In genomic region chr6:29602564-29603361, GRCh38 we compare ENCODE assay signal across 9 cellular contexts. TPM values are rescaled to one million over a fixed set of nuclear protein-coding genes. Genes with fewer than 3 reads are reported as not detected.
DNase-seq lines count a peak whose midpoint lies in the region; ATAC-seq, FAIRE-seq and TF ChIP-seq lines count a peak whose summit lies in the region.
"Had no signal": no experiment of that assay in that cellular context is flagged by ENCODE, and none has a peak within 500 bp of the region (broad histone marks: within the 10 kb centered on the region; RNA-seq: fewer than 3 reads in every experiment).

No MANE protein-coding gene starts in this region.

- H4K91ac ChIP-seq in H1 (replicated peaks; ENCODE audit: insufficient read length, low read length): no peak overlapping the region

- H2BK5ac ChIP-seq in H1 (ENCODE audit: low read depth, low read length): peak overlapping the region; percentile 36; the same call in 1 of the 2 replicates

- peaks cover 31 to 86% (median 66%) of the 10 kb centered on the region in 4 experiments for H3K36me3 ChIP-seq in H1 (ENCODE audit: control insufficient read depth in 2 of 4, insufficient read depth in 4 of 4, low read length in 3 of 4)
- no peaks in the 10 kb centered on the region for H3K36me3 ChIP-seq in testis (ENCODE audit: low read depth, missing control alignments)

- H3K4me1 ChIP-seq in A549 (no peaks in the 10 kb centered on the region), H1 (replicated peaks in 1 of 4; ENCODE audit: control insufficient read depth in 3 of 4, insufficient read depth in 4 of 4, low read length in 3 of 4) (peaks cover 0 to 10% (median 0%) of the 10 kb centered on the region in 4 experiments; a peak in 3 of 7 replicates), testis (no peaks in the 10 kb centered on the region)

- H2BK15ac ChIP-seq in H1 (ENCODE audit: low read length): no peak overlapping the region

- DNase-seq in A549 (ENCODE audit: low read depth in 1 of 2, low spot score in 1 of 2) (peak; percentile 20 to 27), ELR (ENCODE audit: low read depth) (peak; percentile 53), NCI-H748 treated with DMSO at 0.1 percent for 48 hours (lab: John Stamatoyannopoulos, UW) (peak; percentile 35), H1 (ENCODE audit: low read depth in 1 of 2, low spot score in 2 of 2) (peak in 1 of 2 experiments; percentile 63), testis (no peak)
- no peak for DNase-seq in T-helper 2 cell treated with Interferon-gamma antibody and Interleukin-4, amounts not matched to agents 5 μg/mL and 100 μg/mL, for 36 hours (ENCODE audit: low spot score)

- TF ChIP-seq POLR2A in A549 (IDR thresholded peaks at IDR 0.05; ENCODE audit: low read length) (no peak), H1 (IDR thresholded peaks at IDR 0.05; ENCODE audit: control extremely low read depth in 1 of 2, low read depth in 2 of 2, low read length in 2 of 2) (no peak), GM18505 (IDR thresholded peaks at IDR 0.05; ENCODE audit: borderline replicate concordance, extremely low read depth, insufficient read depth, insufficient read length) (no peak), testis (IDR thresholded peaks at IDR 0.05) (no peak)

- H3K36me3 Mint-ChIP-seq in T-helper 2 cell treated with Interferon-gamma antibody and Interleukin-4, amounts not matched to agents 5 μg/mL and 100 μg/mL, for 36 hours (ENCODE audit: low read depth): no peaks in the 10 kb centered on the region

- no peak overlapping the region for H3K23ac ChIP-seq in H1 (ENCODE audit: insufficient read length)

- H3K18ac ChIP-seq in H1 (ENCODE audit: extremely low read depth, low read length): no peak overlapping the region

- no peak overlapping the region for H3K4me2 ChIP-seq in A549
- no peak overlapping the region for H3K4me2 ChIP-seq in H1 (ENCODE audit: insufficient read depth in 1 of 2, low read depth in 2 of 2, low read length in 2 of 2)

- TF ChIP-seq RAD21 in A549 (conservative IDR thresholded peaks at IDR 0.05 in 1 of 2, IDR thresholded peaks at IDR 0.05 in 1 of 2) (no peak), H1 (IDR thresholded peaks at IDR 0.05 in 1 of 2, conservative IDR thresholded peaks at IDR 0.05 in 1 of 2; ENCODE audit: low read depth in 2 of 2, low read length in 2 of 2) (peak; percentile 32 to 48; a peak in 3 of 4 replicates)

- H3K4me3 ChIP-seq in A549 (no peak overlapping the region), H1 (ENCODE audit: extremely low read depth in 1 of 4, insufficient read depth in 2 of 4, low read depth in 3 of 4, low read length in 4 of 4) (no peak overlapping the region), testis (no peak overlapping the region)

- POLR2A ChIA-PET in A549 (lab: Yijun Ruan, JAX) (no interaction called here), H1 (lab: Charles Lee; ENCODE audit: partially characterized antibody) (interaction anchor here (0.6 to 5.4 kb wide), 9 partner anchors 8 to 207 kb away, joined by 3 to 58 read pairs (median 8); no protein-coding TSS in a partner anchor)

- no peaks in the 10 kb centered on the region for H3K23me2 ChIP-seq in H1 (ENCODE audit: low read depth, low read length)

- CTCF ChIA-PET in A549 (lab: Yijun Ruan, JAX): interaction anchor here (0.6 to 1.3 kb wide), 2 partner anchors 11 to 640 kb away, joined by 3 to 4 read pairs; no protein-coding TSS in a partner anchor
- CTCF ChIA-PET in H1 (lab: Charles Lee; ENCODE audit: partially characterized antibody): interaction anchor here (0.6 to 2.5 kb wide), 19 partner anchors 9 to 605 kb away, joined by 3 to 24 read pairs (median 4); partner anchors contain the start of genes OR10C1 and OR12D3

- H4K20me1 ChIP-seq in H1 (replicated peaks in 1 of 2; ENCODE audit: control insufficient read depth in 1 of 2, insufficient read depth in 2 of 2, low read length in 2 of 2): peaks cover 6 to 18% of the 10 kb centered on the region in 2 experiments

- H2BK12ac ChIP-seq in H1 (ENCODE audit: low read depth, low read length): peak overlapping the region; percentile 30; the same call in 1 of the 2 replicates

- H3K27me3 Mint-ChIP-seq in T-helper 2 cell treated with Interferon-gamma antibody and Interleukin-4, amounts not matched to agents 5 μg/mL and 100 μg/mL, for 36 hours (ENCODE audit: low read depth): no peaks in the 10 kb centered on the region

- intact Hi-C loops in testis (cut with DNase I; ENCODE audit: low total_unique reads): no loop called here

- no peaks in the 10 kb centered on the region for H3K9me3 ChIP-seq in A549
- H3K9me3 ChIP-seq in H1 (ENCODE audit: insufficient read depth in 2 of 2, low read depth in 1 of 2, low read length in 1 of 2): no peaks in the 10 kb centered on the region
- H3K9me3 ChIP-seq in testis: no peaks in the 10 kb centered on the region

- no peaks in the 10 kb centered on the region for H3K79me2 ChIP-seq in H1 (ENCODE audit: control insufficient read depth in 1 of 2, insufficient read depth in 2 of 2, low read length in 2 of 2)

- 86% methylated on average over 12 of the region's 12 CpGs for WGBS in A549 (ENCODE audit: missing lambda C conversion rate)
- WGBS in H1 (ENCODE audit: extremely low coverage in 1 of 2, insufficient coverage in 1 of 2, insufficient read length in 1 of 2, insufficient replicate concordance in 2 of 2, low coverage in 1 of 2, low lambda C conversion rate in 2 of 2, missing lambda C conversion rate in 1 of 2), 2 experiments: 85% methylated on average over 12 of the region's 12 CpGs; no CpG with 5 or more reads in 1 of the 2 experiments
- 75 to 85% methylated on average over 12 of the region's 12 CpGs for WGBS in testis, 2 donors

- no peak overlapping the region for H3K9ac ChIP-seq in H1 (replicated peaks in 1 of 4; ENCODE audit: extremely low read depth in 1 of 4, low read depth in 3 of 4, low read length in 3 of 4)

- FAIRE-seq in A549 (lab: Jason Lieb, UNC) (no peak), H1 (lab: Jason Lieb, UNC) (peak; percentile 19)

- no peak overlapping the region for H3K56ac ChIP-seq in H1 (replicated peaks; ENCODE audit: insufficient read length, low read depth, low read length)

- TF ChIP-seq CTCF in A549 (IDR thresholded peaks at IDR 0.05): 0 out of 3 replicates have a peak, but pooled peaks have one; percentile 11
- TF ChIP-seq CTCF in H1 (IDR thresholded peaks at IDR 0.05; ENCODE audit: control extremely low read depth in 1 of 3, insufficient read depth in 1 of 3, low read depth in 1 of 3, low read length in 3 of 3): peak; percentile 38 to 64 (median 47); a peak in 3 of 4 replicates
- TF ChIP-seq CTCF in testis (IDR thresholded peaks at IDR 0.05): no peak

- no peak overlapping the region for H3K27ac Mint-ChIP-seq in T-helper 2 cell treated with Interferon-gamma antibody and Interleukin-4, amounts not matched to agents 5 μg/mL and 100 μg/mL, for 36 hours

- no peak overlapping the region for H2BK120ac ChIP-seq in H1 (replicated peaks; ENCODE audit: low read depth, low read length)

- no peak overlapping the region for H2AFZ ChIP-seq in H1 (ENCODE audit: low read length)

- H4K8ac ChIP-seq in H1 (ENCODE audit: extremely low read depth, insufficient read depth, low read length): no peak overlapping the region

- H2AK5ac ChIP-seq in H1 (ENCODE audit: low read depth, low read length): peak overlapping the region; percentile 60; the same call in 1 of the 2 replicates

- no peak overlapping the region for H3K4me3 Mint-ChIP-seq in T-helper 2 cell treated with Interferon-gamma antibody and Interleukin-4, amounts not matched to agents 5 μg/mL and 100 μg/mL, for 36 hours

- no peak overlapping the region for H3K14ac ChIP-seq in H1 (ENCODE audit: insufficient read length)

- H3K27me3 ChIP-seq in H1 (replicated peaks in 1 of 4; ENCODE audit: control insufficient read depth in 3 of 4, extremely low read depth in 1 of 4, insufficient read depth in 3 of 4, low read length in 3 of 4) (no peaks in the 10 kb centered on the region), testis (no peaks in the 10 kb centered on the region)

- H3K4ac ChIP-seq in H1 (replicated peaks; ENCODE audit: insufficient read length, low read depth, low read length): no peak overlapping the region

- no peaks in the 10 kb centered on the region for H3K9me3 Mint-ChIP-seq in T-helper 2 cell treated with Interferon-gamma antibody and Interleukin-4, amounts not matched to agents 5 μg/mL and 100 μg/mL, for 36 hours

- no peak overlapping the region for H4K5ac ChIP-seq in H1 (ENCODE audit: insufficient read length, low read depth, low read length)

- 0 out of 2 replicates have a peak, but pooled peaks cover 2% of the 10 kb centered on the region for H3K79me1 ChIP-seq in H1 (ENCODE audit: low read depth, low read length)

- H3K27ac ChIP-seq in A549 (no peak overlapping the region), H1 (ENCODE audit: low read depth, low read length) (0 out of 2 replicates have a peak overlapping the region, but pooled peaks have one; percentile 19), testis (no peak overlapping the region)

- peak; percentile 48 to 75; a peak in 3 of 6 replicates for ATAC-seq in A549
- ATAC-seq in GM18505 (IDR thresholded peaks at IDR 0.05; ENCODE audit: unreplicated experiment): no peak
- no peak for ATAC-seq in HG03442 (IDR thresholded peaks at IDR 0.05; ENCODE audit: unreplicated experiment)

- no peak for TF ChIP-seq EP300 in A549 (IDR thresholded peaks at IDR 0.05)
- no peak for TF ChIP-seq EP300 in H1 (IDR thresholded peaks at IDR 0.05; ENCODE audit: borderline replicate concordance in 1 of 2, low read depth in 2 of 2, low read length in 2 of 2)

- H2BK20ac ChIP-seq in H1 (ENCODE audit: low read length): 0 out of 2 replicates have a peak overlapping the region, but pooled peaks have one; percentile 19

- H3K4me1 Mint-ChIP-seq in T-helper 2 cell treated with Interferon-gamma antibody and Interleukin-4, amounts not matched to agents 5 μg/mL and 100 μg/mL, for 36 hours (ENCODE audit: low read depth): no peaks in the 10 kb centered on the region

RNA-seq across cellular contexts. Expression of gene OR2H2, which starts 17.8 kb away (rescaled TPM):
- not detected in 2 replicates for polyA plus RNA-seq in A549 (2011; rRNA removed)
- not detected in 2 replicates for polyA plus RNA-seq in A549 (2012; cell fraction: cytosol; rRNA removed)
- polyA plus RNA-seq in A549 (2012; cell fraction: nucleus; rRNA removed): not detected in 2 replicates
- polyA plus RNA-seq in A549 (2017; fragmentation: RNase III; extraction: RNeasy Plus Mini Kit Qiagen cat#74134 plus additional on column Dnase treatment): not detected in 3 replicates
- not detected in 2 replicates for polyA minus RNA-seq in A549 (2011; rRNA and poly(A)+ RNA removed)
- total RNA-seq in H1 (2021; fragmentation: NEBNext Ultra II Directional; extraction: Animal tissue kit (Norgen Biotek cat#: 25700)): not detected in 2 replicates
- polyA plus RNA-seq in H1 (2011; rRNA removed): not detected in 2 replicates
- polyA plus RNA-seq in H1 (2011; cell fraction: cytosol; rRNA removed): not detected
- polyA plus RNA-seq in H1 (2011; cell fraction: nucleus; rRNA removed): not detected
- polyA plus RNA-seq in H1 (2012, experiment 1 of 2): 1.3 to 1.7 TPM (median 1.6 TPM) in 4 replicates
- polyA plus RNA-seq in H1 (2012, experiment 2 of 2): not detected
- polyA plus RNA-seq in H1 (2013, experiment 1 of 2): not detected
- not detected for polyA plus RNA-seq in H1 (2013, experiment 2 of 2)
- polyA minus RNA-seq in H1 (2011; rRNA and poly(A)+ RNA removed): not detected in 2 replicates
- polyA minus RNA-seq in H1 (2011; cell fraction: cytosol; rRNA and poly(A)+ RNA removed): not detected
- polyA minus RNA-seq in H1 (2011; cell fraction: nucleus; rRNA and poly(A)+ RNA removed): not detected
- total RNA-seq in testis: under 1 TPM; 0.25 to 0.63 TPM
- 3.7 TPM for polyA plus RNA-seq in testis (ENCODE audit: insufficient read depth, low read depth, low replicate concordance)
- total RNA-seq: mucosa of gallbladder had no signal

RNA-seq across cellular contexts. Expression of gene GABBR1, which starts 30.2 kb away (rescaled TPM):
- polyA plus RNA-seq in A549 (2011; rRNA removed) (6.8 and 11.0 TPM in 2 replicates), A549 (2017; fragmentation: RNase III; extraction: RNeasy Plus Mini Kit Qiagen cat#74134 plus additional on column Dnase treatment) (8.2 to 9.7 TPM (median 9.0 TPM) in 3 replicates), H1 (2011; rRNA removed) (78.3 and 86.7 TPM in 2 replicates), testis (ENCODE audit: insufficient read depth, low read depth, low replicate concordance) (16.8 TPM)
- polyA plus RNA-seq in A549 (2012; cell fraction: cytosol; rRNA removed): 6.1 and 6.5 TPM in 2 replicates
- polyA plus RNA-seq in A549 (2012; cell fraction: nucleus; rRNA removed): 40.3 and 57.4 TPM in 2 replicates
- polyA minus RNA-seq in A549 (2011; rRNA and poly(A)+ RNA removed): 7.9 and 13.0 TPM in 2 replicates
- total RNA-seq in H1 (2021; fragmentation: NEBNext Ultra II Directional; extraction: Animal tissue kit (Norgen Biotek cat#: 25700)): 67.8 and 75.9 TPM in 2 replicates
- 59.9 TPM for polyA plus RNA-seq in H1 (2011; cell fraction: cytosol; rRNA removed)
- 315 TPM for polyA plus RNA-seq in H1 (2011; cell fraction: nucleus; rRNA removed)
- polyA plus RNA-seq in H1 (2012, experiment 1 of 2): 55.4 to 76.8 TPM (median 71.2 TPM) in 4 replicates
- 19.6 TPM for polyA plus RNA-seq in H1 (2012, experiment 2 of 2)
- polyA plus RNA-seq in H1 (2013, experiment 1 of 2): 58.3 TPM
- 52.1 TPM for polyA plus RNA-seq in H1 (2013, experiment 2 of 2)
- 73.3 and 88.3 TPM in 2 replicates for polyA minus RNA-seq in H1 (2011; rRNA and poly(A)+ RNA removed)
- polyA minus RNA-seq in H1 (2011; cell fraction: cytosol; rRNA and poly(A)+ RNA removed): 25.2 TPM
- polyA minus RNA-seq in H1 (2011; cell fraction: nucleus; rRNA and poly(A)+ RNA removed): 118 TPM
- 10 to 100 TPM; 26.2 to 29.9 TPM for total RNA-seq in testis

RNA-seq across cellular contexts. Expression of gene UBD, which starts 43.2 kb away (rescaled TPM):
- polyA plus RNA-seq in A549 (2011; rRNA removed) (0.19 and 0.30 TPM in 2 replicates), A549 (2017; fragmentation: RNase III; extraction: RNeasy Plus Mini Kit Qiagen cat#74134 plus additional on column Dnase treatment) (0.41 to 1.2 TPM (median 0.69 TPM) in 3 replicates), H1 (2011; rRNA removed) (0.23 TPM in 1 of 2 replicates, not detected in the other), testis (ENCODE audit: insufficient read depth, low read depth, low replicate concordance) (8.0 TPM)
- polyA plus RNA-seq in A549 (2012; cell fraction: cytosol; rRNA removed): 0.19 TPM in 2 replicates
- not detected in 2 replicates for polyA plus RNA-seq in A549 (2012; cell fraction: nucleus; rRNA removed)
- polyA minus RNA-seq in A549 (2011; rRNA and poly(A)+ RNA removed): not detected in 2 replicates
- total RNA-seq in H1 (2021; fragmentation: NEBNext Ultra II Directional; extraction: Animal tissue kit (Norgen Biotek cat#: 25700)): not detected in 2 replicates
- 0.14 TPM for polyA plus RNA-seq in H1 (2011; cell fraction: cytosol; rRNA removed)
- not detected for polyA plus RNA-seq in H1 (2011; cell fraction: nucleus; rRNA removed)
- 0.29 to 0.54 TPM (median 0.32 TPM) in 3 of 4 replicates, not detected in the other for polyA plus RNA-seq in H1 (2012, experiment 1 of 2)
- not detected for polyA plus RNA-seq in H1 (2012, experiment 2 of 2)
- polyA plus RNA-seq in H1 (2013, experiment 1 of 2): not detected
- polyA plus RNA-seq in H1 (2013, experiment 2 of 2): not detected
- 0.16 TPM in 1 of 2 replicates, not detected in the other for polyA minus RNA-seq in H1 (2011; rRNA and poly(A)+ RNA removed)
- polyA minus RNA-seq in H1 (2011; cell fraction: cytosol; rRNA and poly(A)+ RNA removed): not detected
- not detected for polyA minus RNA-seq in H1 (2011; cell fraction: nucleus; rRNA and poly(A)+ RNA removed)
- under 1 TPM in 1 of 2 donors, not detected in 1; 0.25 TPM for total RNA-seq in testis
- total RNA-seq: mucosa of gallbladder had no signal

RNA-seq across cellular contexts. Expression of gene MOG, which starts 54.1 kb away (rescaled TPM):
- polyA plus RNA-seq in A549 (2011; rRNA removed) (not detected in 2 replicates), A549 (2017; fragmentation: RNase III; extraction: RNeasy Plus Mini Kit Qiagen cat#74134 plus additional on column Dnase treatment) (not detected in 3 replicates), H1 (2011; rRNA removed) (0.17 and 0.19 TPM in 2 replicates), testis (ENCODE audit: insufficient read depth, low read depth, low replicate concordance) (0.36 TPM)
- not detected in 2 replicates for polyA plus RNA-seq in A549 (2012; cell fraction: cytosol; rRNA removed)
- not detected in 2 replicates for polyA plus RNA-seq in A549 (2012; cell fraction: nucleus; rRNA removed)
- not detected in 2 replicates for polyA minus RNA-seq in A549 (2011; rRNA and poly(A)+ RNA removed)
- 0.31 and 0.86 TPM in 2 replicates for total RNA-seq in H1 (2021; fragmentation: NEBNext Ultra II Directional; extraction: Animal tissue kit (Norgen Biotek cat#: 25700))
- 0.43 TPM for polyA plus RNA-seq in H1 (2011; cell fraction: cytosol; rRNA removed)
- 0.36 TPM for polyA plus RNA-seq in H1 (2011; cell fraction: nucleus; rRNA removed)
- polyA plus RNA-seq in H1 (2012, experiment 1 of 2): 0.19 to 0.36 TPM (median 0.33 TPM) in 4 replicates
- 0.28 TPM for polyA plus RNA-seq in H1 (2012, experiment 2 of 2)
- 0.26 TPM for polyA plus RNA-seq in H1 (2013, experiment 1 of 2)
- 0.35 TPM for polyA plus RNA-seq in H1 (2013, experiment 2 of 2)
- polyA minus RNA-seq in H1 (2011; rRNA and poly(A)+ RNA removed): 0.07 and 0.47 TPM in 2 replicates
- polyA minus RNA-seq in H1 (2011; cell fraction: cytosol; rRNA and poly(A)+ RNA removed): not detected
- polyA minus RNA-seq in H1 (2011; cell fraction: nucleus; rRNA and poly(A)+ RNA removed): 1.6 TPM
- under 1 TPM in 1 of 2 donors, not detected in 1; 0.19 TPM for total RNA-seq in testis
- total RNA-seq: mucosa of gallbladder had no signal

Comparison
In these comparisons a context has a peak if more than half of its experiments do, and no peak if none do; other contexts are left out.
1. ATAC-seq: peak in A549 (2 of 2); none in GM18505 (single experiment) and HG03442 (single experiment).
2. DNase-seq: peak in A549 (2 of 2), ELR (single experiment) and NCI-H748 treated with DMSO at 0.1 percent for 48 hours (single experiment); none in testis (single experiment) and T-helper 2 cell treated with Interferon-gamma antibody and Interleukin-4, amounts not matched to agents 5 μg/mL and 100 μg/mL, for 36 hours (single experiment).
3. CTCF ChIP-seq: peak in A549 (single experiment) and H1 (3 of 3); none in testis (0 of 3).
4. Of the 18 proteins assayed by ChIP-seq in both H1 and A549: peak only in H1: RAD21; only in A549: MAFK; in both: CTCF; in neither: 15.